ENCODE assay signal across 8 cellular contexts in the genomic region with DNA sequence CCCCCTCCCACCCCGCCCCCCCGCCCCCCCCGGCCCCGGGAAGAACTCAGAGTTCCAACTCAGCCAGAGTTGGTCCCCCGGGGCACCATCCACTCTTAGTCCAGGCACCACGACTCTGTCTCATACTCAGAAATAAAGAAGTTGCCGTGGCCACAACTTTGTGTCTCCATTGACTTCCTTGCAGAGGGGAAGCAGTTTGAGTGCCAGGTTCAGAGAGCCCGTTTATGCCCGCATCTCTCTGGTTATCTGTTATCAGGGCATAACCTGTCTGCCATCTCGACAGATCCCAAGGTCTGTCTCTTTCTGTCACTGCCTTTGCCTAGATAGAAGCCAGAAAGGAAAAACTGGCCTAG. TPM values are rescaled to one million over a fixed set of nuclear protein-coding genes. Genes with fewer than 3 reads are reported as not detected.
DNase-seq lines count a peak whose midpoint lies in the region; ATAC-seq and TF ChIP-seq lines count a peak whose summit lies in the region.

No MANE protein-coding gene starts in this region.

- H3K36me3 ChIP-seq in HUES6 (ENCODE audit: control insufficient read depth, insufficient read depth, low read length) (peaks cover 26% of the 10 kb centered on the region), upper lobe of right lung (peaks cover 21% of the 10 kb centered on the region)

- intact Hi-C loops in upper lobe of right lung (cut with DNase I), result no loop called here

- H3K9ac ChIP-seq in HUES6 (ENCODE audit: low read length), result peak overlapping the region; percentile 83

- DNase-seq in DMS53 (lab: John Stamatoyannopoulos, UW) (peak; percentile 59), DMS53 treated with DMSO at 0.1 percent for 48 hours (lab: John Stamatoyannopoulos, UW; ENCODE audit: unreplicated experiment) (no peak), astrocyte of the cerebellum (ENCODE audit: low read depth) (no peak), medulla oblongata (ENCODE audit: extremely low spot score) (peak; percentile 35), upper lobe of right lung (no peak), OCI-M2 (lab: John Stamatoyannopoulos, UW; ENCODE audit: unreplicated experiment) (no peak)

- H3K4me1 ChIP-seq in HUES6 (ENCODE audit: control insufficient read depth, insufficient read depth, low read length), result peaks cover 12% of the 10 kb centered on the region; the same call in 1 of the 2 replicates
- H3K4me1 ChIP-seq in upper lobe of right lung, result peaks cover 25% of the 10 kb centered on the region

- H3K9me3 ChIP-seq in HUES6 (ENCODE audit: control insufficient read depth, insufficient read depth, low read depth, low read length) (no peaks in the 10 kb centered on the region), upper lobe of right lung (no peaks in the 10 kb centered on the region)

- H3K4me3 ChIP-seq in HUES6 (ENCODE audit: low read depth, low read length) (peak overlapping the region; percentile 94), astrocyte of the cerebellum (ENCODE audit: low read depth, low read length) (peak overlapping the region; percentile 76), upper lobe of right lung (peak overlapping the region; percentile 98)

- ATAC-seq in upper lobe of right lung (no peak), GM19324 (IDR thresholded peaks at IDR 0.05; ENCODE audit: low FRiP score, unreplicated experiment) (no peak)

- H3K27me3 ChIP-seq in HUES6 (ENCODE audit: control insufficient read depth, insufficient read depth, low read length) (no peaks in the 10 kb centered on the region), upper lobe of right lung (no peaks in the 10 kb centered on the region)

- no peak for TF ChIP-seq CTCF in astrocyte of the cerebellum (IDR thresholded peaks at IDR 0.05; ENCODE audit: low read depth, low read length, missing control alignments)
- no peak for TF ChIP-seq CTCF in upper lobe of right lung (IDR thresholded peaks at IDR 0.05)

- in situ Hi-C loops in astrocyte of the cerebellum (cut with HindIII; ENCODE audit: low sequenced_read_pairs), result no loop called here

- no peak overlapping the region for H3K27ac ChIP-seq in HUES6 (ENCODE audit: low read depth, low read length)
- peak overlapping the region; percentile 95 for H3K27ac ChIP-seq in upper lobe of right lung

RNA-seq across cellular contexts. Expression of gene CDC5L, which starts 0.6 kb away (rescaled TPM):
- 17.8 TPM for total RNA-seq in upper lobe of right lung

RNA-seq across cellular contexts. Expression of gene SPATS1, which starts 45.7 kb away (rescaled TPM):
- total RNA-seq in upper lobe of right lung, result not detected

Comparison
In these comparisons a context has a peak if more than half of its experiments do, and no peak if none do; other contexts are left out.
1. DNase-seq: peak in DMS53 (single experiment) and medulla oblongata (single experiment); none in DMS53 treated with DMSO at 0.1 percent for 48 hours (single experiment), astrocyte of the cerebellum (single experiment), upper lobe of right lung (single experiment) and OCI-M2 (single experiment).
2. Peak in every context shown above with its lines, with median percentiles within 50 percentile points of each other: H3K4me3 ChIP-seq.